In genomic region chr10:117005454-117006055, GRCh38 we compare ENCODE assay signal across 1 cellular context.
TF ChIP-seq lines count a peak whose summit lies in the region.

No MANE protein-coding gene starts in this region.

TF ChIP-seq in GM12878, 131 proteins besides CTCF, POLR2A, EP300 and RAD21 (continued from another document):
- TF ChIP-seq HDAC6 (IDR thresholded peaks at IDR 0.05; ENCODE audit: unreplicated experiment) (no peak), STAT1 (conservative IDR thresholded peaks at IDR 0.05) (no peak), NR2C1 (IDR thresholded peaks at IDR 0.05) (no peak), YY1 (IDR thresholded peaks at IDR 0.05; ENCODE audit: low read depth, low read length) (no peak), IKZF2 (IDR thresholded peaks at IDR 0.05) (no peak), BRCA1 (IDR thresholded peaks at IDR 0.05; ENCODE audit: low read depth, low read length) (no peak), BCL3 (IDR thresholded peaks at IDR 0.05; ENCODE audit: borderline replicate concordance, insufficient read depth, low read depth, low read length, poor library complexity, severe bottlenecking) (no peak), MTA3 (IDR thresholded peaks at IDR 0.05; ENCODE audit: borderline replicate concordance, low read length) (no peak), IKZF1 (conservative IDR thresholded peaks at IDR 0.05) (no peak), SREBF2 (IDR thresholded peaks at IDR 0.05; ENCODE audit: low read length) (no peak), SP1 (IDR thresholded peaks at IDR 0.05; ENCODE audit: low read depth, low read length) (no peak), SUPT20H (IDR thresholded peaks at IDR 0.05; ENCODE audit: borderline replicate concordance, control insufficient read depth, low read depth, low read length) (no peak), ETV6 (conservative IDR thresholded peaks at IDR 0.05 in 1 of 2, IDR thresholded peaks at IDR 0.05 in 1 of 2; ENCODE audit: borderline replicate concordance in 1 of 2, low read depth in 1 of 2) (no peak), ZBTB33 (IDR thresholded peaks at IDR 0.05) (no peak)
- TF ChIP-seq, protein P1, sequence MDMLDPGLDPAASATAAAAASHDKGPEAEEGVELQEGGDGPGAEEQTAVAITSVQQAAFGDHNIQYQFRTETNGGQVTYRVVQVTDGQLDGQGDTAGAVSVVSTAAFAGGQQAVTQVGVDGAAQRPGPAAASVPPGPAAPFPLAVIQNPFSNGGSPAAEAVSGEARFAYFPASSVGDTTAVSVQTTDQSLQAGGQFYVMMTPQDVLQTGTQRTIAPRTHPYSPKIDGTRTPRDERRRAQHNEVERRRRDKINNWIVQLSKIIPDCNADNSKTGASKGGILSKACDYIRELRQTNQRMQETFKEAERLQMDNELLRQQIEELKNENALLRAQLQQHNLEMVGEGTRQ (IDR thresholded peaks at IDR 0.05; ENCODE audit: borderline replicate concordance, low read depth, low read length): no peak
- TF ChIP-seq, protein P2, sequence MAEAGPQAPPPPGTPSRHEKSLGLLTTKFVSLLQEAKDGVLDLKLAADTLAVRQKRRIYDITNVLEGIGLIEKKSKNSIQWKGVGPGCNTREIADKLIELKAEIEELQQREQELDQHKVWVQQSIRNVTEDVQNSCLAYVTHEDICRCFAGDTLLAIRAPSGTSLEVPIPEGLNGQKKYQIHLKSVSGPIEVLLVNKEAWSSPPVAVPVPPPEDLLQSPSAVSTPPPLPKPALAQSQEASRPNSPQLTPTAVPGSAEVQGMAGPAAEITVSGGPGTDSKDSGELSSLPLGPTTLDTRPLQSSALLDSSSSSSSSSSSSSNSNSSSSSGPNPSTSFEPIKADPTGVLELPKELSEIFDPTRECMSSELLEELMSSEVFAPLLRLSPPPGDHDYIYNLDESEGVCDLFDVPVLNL (IDR thresholded peaks at IDR 0.05; ENCODE audit: low read depth, low read length): no peak
- TF ChIP-seq, protein P3, sequence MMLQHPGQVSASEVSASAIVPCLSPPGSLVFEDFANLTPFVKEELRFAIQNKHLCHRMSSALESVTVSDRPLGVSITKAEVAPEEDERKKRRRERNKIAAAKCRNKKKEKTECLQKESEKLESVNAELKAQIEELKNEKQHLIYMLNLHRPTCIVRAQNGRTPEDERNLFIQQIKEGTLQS (IDR thresholded peaks at IDR 0.05; ENCODE audit: borderline replicate concordance, extremely low read depth, low read depth, low read length): no peak
